In genomic region chr3:136728918-136729317, GRCh38 we compare ENCODE assay signal across 12 cellular contexts. TPM values are rescaled to one million over a fixed set of nuclear protein-coding genes. Genes with fewer than 3 reads are reported as not detected.
DNase-seq lines count a peak whose midpoint lies in the region; FAIRE-seq and TF ChIP-seq lines count a peak whose summit lies in the region.
"Had no signal": no experiment of that assay in that cellular context is flagged by ENCODE, and none has a peak within 500 bp of the region (broad histone marks: within the 10 kb centered on the region; RNA-seq: fewer than 3 reads in every experiment).

No MANE protein-coding gene starts in this region.

- H3K4ac ChIP-seq in H1 (replicated peaks; ENCODE audit: insufficient read length, low read depth, low read length), result no peak overlapping the region

- CTCF ChIA-PET in H1 (lab: Charles Lee; ENCODE audit: partially characterized antibody), result no interaction called here

- H3K79me2 ChIP-seq in H1 (ENCODE audit: control insufficient read depth in 1 of 2, insufficient read depth in 2 of 2, low read length in 2 of 2), result peaks cover 0 to 92% of the 10 kb centered on the region in 2 experiments; a peak in 3 of 4 replicates

- no peaks in the 10 kb centered on the region for H3K9me3 ChIP-seq in H1 (ENCODE audit: insufficient read depth in 2 of 2, low read depth in 1 of 2, low read length in 1 of 2)
- H3K9me3 ChIP-seq: heart right ventricle had no signal

- H3K23ac ChIP-seq in H1 (ENCODE audit: insufficient read length), result no peak overlapping the region

- H3K9ac ChIP-seq in H1 (replicated peaks in 1 of 4; ENCODE audit: extremely low read depth in 1 of 4, low read depth in 3 of 4, low read length in 3 of 4), result no peak overlapping the region

- no peak overlapping the region for H2BK15ac ChIP-seq in H1 (ENCODE audit: low read length)

- H4K91ac ChIP-seq in H1 (replicated peaks; ENCODE audit: insufficient read length, low read length), result no peak overlapping the region

- peak overlapping the region in 1 of 2 experiments; percentile 23; a peak in 1 of 4 replicates for H3K4me2 ChIP-seq in H1 (ENCODE audit: insufficient read depth in 1 of 2, low read depth in 2 of 2, low read length in 2 of 2)

- H2AFZ ChIP-seq in H1 (ENCODE audit: low read length), result no peak overlapping the region

- no peak overlapping the region for H3K14ac ChIP-seq in H1 (ENCODE audit: insufficient read length)

- no peak overlapping the region for H3K56ac ChIP-seq in H1 (replicated peaks; ENCODE audit: insufficient read length, low read depth, low read length)

- no peak overlapping the region for H2BK12ac ChIP-seq in H1 (ENCODE audit: low read depth, low read length)

- H4K8ac ChIP-seq in H1 (ENCODE audit: extremely low read depth, insufficient read depth, low read length), result no peak overlapping the region

- no peak overlapping the region for H2BK120ac ChIP-seq in H1 (replicated peaks; ENCODE audit: low read depth, low read length)

- H3K27me3 ChIP-seq in H1 (replicated peaks in 1 of 4; ENCODE audit: control insufficient read depth in 3 of 4, extremely low read depth in 1 of 4, insufficient read depth in 3 of 4, low read length in 3 of 4), result no peaks in the 10 kb centered on the region
- H3K27me3 ChIP-seq: heart right ventricle had no signal

- TF ChIP-seq CTCF in H1 (IDR thresholded peaks at IDR 0.05; ENCODE audit: control extremely low read depth in 1 of 3, insufficient read depth in 1 of 3, low read depth in 1 of 3, low read length in 3 of 3), result no peak
- TF ChIP-seq CTCF in osteocyte (IDR thresholded peaks at IDR 0.05), result no peak

- H4K20me1 ChIP-seq in H1 (replicated peaks in 1 of 2; ENCODE audit: control insufficient read depth in 1 of 2, insufficient read depth in 2 of 2, low read length in 2 of 2), result peaks cover 0 to 7% of the 10 kb centered on the region in 2 experiments

- no peaks in the 10 kb centered on the region for H3K9me3 Mint-ChIP-seq in osteocyte (ENCODE audit: unreplicated experiment)
- H3K9me3 Mint-ChIP-seq: stimulated activated effector memory CD8-positive, alpha-beta T cell treated with anti-CD3 and anti-CD28 coated beads, Interleukin-12 subunit alpha, Interleukin-12 subunit beta, amount 100 ng/mL, for 72 hours had no signal

- no peak overlapping the region for H2BK5ac ChIP-seq in H1 (ENCODE audit: low read depth, low read length)

- no peak for TF ChIP-seq EP300 in H1 (IDR thresholded peaks at IDR 0.05; ENCODE audit: borderline replicate concordance in 1 of 2, low read depth in 2 of 2, low read length in 2 of 2)

- peak overlapping the region; percentile 34; the same call in 1 of the 2 replicates for H2AK5ac ChIP-seq in H1 (ENCODE audit: low read depth, low read length)

- no peak for FAIRE-seq in H1 (lab: Jason Lieb, UNC)
- FAIRE-seq: K562 had no signal

- H3K4me3 ChIP-seq in H1 (ENCODE audit: extremely low read depth in 1 of 4, insufficient read depth in 2 of 4, low read depth in 3 of 4, low read length in 4 of 4), result no peak overlapping the region
- H3K4me3 ChIP-seq: heart right ventricle, K562 had no signal

- no peaks in the 10 kb centered on the region for H3K36me3 Mint-ChIP-seq in osteocyte (ENCODE audit: unreplicated experiment)
- H3K36me3 Mint-ChIP-seq: stimulated activated effector memory CD8-positive, alpha-beta T cell treated with anti-CD3 and anti-CD28 coated beads, Interleukin-12 subunit alpha, Interleukin-12 subunit beta, amount 100 ng/mL, for 72 hours had no signal

- no peak overlapping the region for H2BK20ac ChIP-seq in H1 (ENCODE audit: low read length)

- peaks cover 27% of the 10 kb centered on the region for H3K4me1 Mint-ChIP-seq in osteocyte (ENCODE audit: unreplicated experiment)

- POLR2A ChIA-PET in H1 (lab: Charles Lee; ENCODE audit: partially characterized antibody), result interaction anchor here (0.9 to 2.2 kb wide), 2 partner anchors 17 to 23 kb away, joined by 3 to 7 read pairs; partner anchors contain the start of gene STAG1

- in situ Hi-C loops in G401 (cut with HindIII; ENCODE audit: low sequenced_read_pairs), result no loop called here

- no peak for TF ChIP-seq RAD21 in H1 (IDR thresholded peaks at IDR 0.05 in 1 of 2, conservative IDR thresholded peaks at IDR 0.05 in 1 of 2; ENCODE audit: low read depth in 2 of 2, low read length in 2 of 2)

- no peak overlapping the region; the same call in 1 of the 2 replicates for H3K18ac ChIP-seq in H1 (ENCODE audit: extremely low read depth, low read length)

- H3K27ac ChIP-seq in H1 (ENCODE audit: low read depth, low read length), result no peak overlapping the region
- H3K27ac ChIP-seq: heart right ventricle had no signal

- peak overlapping the region; percentile 88 for H3K27ac Mint-ChIP-seq in osteocyte (ENCODE audit: unreplicated experiment)
- H3K27ac Mint-ChIP-seq: stimulated activated effector memory CD8-positive, alpha-beta T cell treated with anti-CD3 and anti-CD28 coated beads, Interleukin-12 subunit alpha, Interleukin-12 subunit beta, amount 100 ng/mL, for 72 hours had no signal

- H3K36me3 ChIP-seq in H1 (ENCODE audit: control insufficient read depth in 2 of 4, insufficient read depth in 4 of 4, low read length in 3 of 4), result no peaks in the 10 kb centered on the region
- H3K36me3 ChIP-seq: heart right ventricle had no signal

- WGBS in H1 (ENCODE audit: extremely low coverage in 1 of 2, insufficient coverage in 1 of 2, insufficient read length in 1 of 2, insufficient replicate concordance in 2 of 2, low coverage in 1 of 2, low lambda C conversion rate in 2 of 2, missing lambda C conversion rate in 1 of 2), 2 experiments, result 60% methylated on average over 6 of the region's 6 CpGs; no CpG with 5 or more reads in 1 of the 2 experiments

- peak; percentile 37 for DNase-seq in G401 (ENCODE audit: low spot score)
- peak; percentile 32 for DNase-seq in NCI-H446 treated with DMSO at 0.1 percent for 48 hours (lab: John Stamatoyannopoulos, UW)
- no peak for DNase-seq in H1 (ENCODE audit: low read depth in 1 of 2, low spot score in 2 of 2)
- no peak for DNase-seq in osteocyte (ENCODE audit: extremely low spot score, unreplicated experiment)
- no peak for DNase-seq in NCI-H510A treated with DMSO at 0.1 percent for 48 hours (lab: John Stamatoyannopoulos, UW)
- no peak for DNase-seq in NCI-H226
- no peak for DNase-seq in GM19240 (ENCODE audit: insufficient read length, low spot score)
- DNase-seq in activated CD4-positive, alpha-beta T cell treated with anti-CD3 and anti-CD28 coated beads, Interleukin-2, amount 50 U/mL, for 48 hours, result no peak
- DNase-seq: H7, heart right ventricle had no signal

- H3K27me3 Mint-ChIP-seq in osteocyte (ENCODE audit: unreplicated experiment), result no peaks in the 10 kb centered on the region

- no peaks in the 10 kb centered on the region; the same call in 1 of the 2 replicates for H3K79me1 ChIP-seq in H1 (ENCODE audit: low read depth, low read length)

- H3K4me3 Mint-ChIP-seq in osteocyte (ENCODE audit: unreplicated experiment), result peak overlapping the region; percentile 64
- H3K4me3 Mint-ChIP-seq: stimulated activated effector memory CD8-positive, alpha-beta T cell treated with anti-CD3 and anti-CD28 coated beads, Interleukin-12 subunit alpha, Interleukin-12 subunit beta, amount 100 ng/mL, for 72 hours had no signal

- no peak overlapping the region for H4K5ac ChIP-seq in H1 (ENCODE audit: insufficient read length, low read depth, low read length)

- H3K4me1 ChIP-seq in H1 (replicated peaks in 1 of 4; ENCODE audit: control insufficient read depth in 3 of 4, insufficient read depth in 4 of 4, low read length in 3 of 4), result peaks cover 0 to 3% (median 1%) of the 10 kb centered on the region in 4 experiments; a peak in 1 of 7 replicates

- no peak for TF ChIP-seq POLR2A in H1 (IDR thresholded peaks at IDR 0.05; ENCODE audit: control extremely low read depth in 1 of 2, low read depth in 2 of 2, low read length in 2 of 2)

- H3K23me2 ChIP-seq in H1 (ENCODE audit: low read depth, low read length), result no peaks in the 10 kb centered on the region

TF ChIP-seq in H1, 55 proteins besides CTCF, POLR2A, EP300 and RAD21:
- TF ChIP-seq MAFK (IDR thresholded peaks at IDR 0.05; ENCODE audit: low read depth, low read length) (0 out of 2 replicates have a peak, but pooled peaks have one; percentile 21), SUZ12 (IDR thresholded peaks at IDR 0.05; ENCODE audit: low read length) (no peak), SIX5 (IDR thresholded peaks at IDR 0.05; ENCODE audit: low read depth, low read length) (no peak), BRCA1 (IDR thresholded peaks at IDR 0.05; ENCODE audit: low read depth, low read length) (no peak), TEAD4 (IDR thresholded peaks at IDR 0.05; ENCODE audit: low read depth, low read length) (no peak), BCL11A (IDR thresholded peaks at IDR 0.05; ENCODE audit: low read depth in 2 of 2, low read length in 2 of 2) (no peak)

RNA-seq across cellular contexts. Expression of gene STAG1, which starts 23.3 kb away (rescaled TPM):
- 14.0 and 22.4 TPM in 2 replicates for total RNA-seq in G401 (2014; rRNA removed; shearing (Covaris generic))
- 20.7 and 23.4 TPM in 2 replicates for total RNA-seq in H1 (2021; fragmentation: NEBNext Ultra II Directional; extraction: Animal tissue kit (Norgen Biotek cat#: 25700))
- 2.2 and 4.6 TPM in 2 replicates for polyA plus RNA-seq in H1 (2011; rRNA removed)
- polyA plus RNA-seq in H1 (2011; cell fraction: cytosol; rRNA removed), result 6.1 TPM
- polyA plus RNA-seq in H1 (2011; cell fraction: nucleus; rRNA removed), result 2.5 TPM
- 5.4 to 12.2 TPM (median 8.0 TPM) in 4 replicates for polyA plus RNA-seq in H1 (2012, experiment 1 of 2)
- polyA plus RNA-seq in H1 (2012, experiment 2 of 2), result 0.63 TPM
- polyA plus RNA-seq in H1 (2013, experiment 1 of 2), result 6.9 TPM
- polyA plus RNA-seq in H1 (2013, experiment 2 of 2), result 6.6 TPM
- 12.8 and 16.7 TPM in 2 replicates for polyA minus RNA-seq in H1 (2011; rRNA and poly(A)+ RNA removed)
- polyA minus RNA-seq in H1 (2011; cell fraction: cytosol; rRNA and poly(A)+ RNA removed), result 7.7 TPM
- polyA minus RNA-seq in H1 (2011; cell fraction: nucleus; rRNA and poly(A)+ RNA removed), result 27.8 TPM
- 50.2 and 53.9 TPM in 2 replicates for total RNA-seq in osteocyte

Comparison
In these comparisons a context has a peak if more than half of its experiments do, and no peak if none do; other contexts are left out.
1. DNase-seq: peak in G401 (single experiment) and NCI-H446 treated with DMSO at 0.1 percent for 48 hours (single experiment); none in H1 (0 of 2), osteocyte (single experiment), NCI-H510A treated with DMSO at 0.1 percent for 48 hours (single experiment), NCI-H226 (single experiment), GM19240 (single experiment) and activated CD4-positive, alpha-beta T cell treated with anti-CD3 and anti-CD28 coated beads, Interleukin-2, amount 50 U/mL, for 48 hours (0 of 2).